8 cellular contexts compared by ENCODE assay signal in genomic region chr10:88880287-88881094, GRCh38. TPM values are rescaled to one million over a fixed set of nuclear protein-coding genes. Genes with fewer than 3 reads are reported as not detected.
DNase-seq lines count a peak whose midpoint lies in the region; ATAC-seq and TF ChIP-seq lines count a peak whose summit lies in the region.

No MANE protein-coding gene starts in this region.

- H3K4me3 ChIP-seq in Peyer's patch (peak overlapping the region; percentile 59 to 93 (median 82)), fibroblast of pulmonary artery (replicated peaks; ENCODE audit: low read depth, low read length) (peak overlapping the region; percentile 74)

- no peaks in the 10 kb centered on the region for H3K36me3 ChIP-seq in Peyer's patch

- H3K4me1 Mint-ChIP-seq in nephron, result peaks cover 24% of the 10 kb centered on the region

- no peaks in the 10 kb centered on the region for H3K9me3 ChIP-seq in Peyer's patch

- DNase-seq in DMS 273 treated with DMSO at 0.1 percent for 48 hours (lab: John Stamatoyannopoulos, UW) (peak; percentile 41), HPDE6-E6E7 (ENCODE audit: extremely low spot score) (peak; percentile 64), Peyer's patch (peak; percentile 84 to 94 (median 90)), fibroblast of pulmonary artery (ENCODE audit: low read depth) (peak; percentile 84)
- DNase-seq in activated T-helper 9 cell treated with anti-CD3 and anti-CD28 coated beads, Interleukin-2, amount 50 U/mL, for 16 hours (ENCODE audit: low read depth), result peak; percentile 52
- peak; percentile 78 for DNase-seq in stimulated activated naive CD8-positive, alpha-beta T cell treated with anti-CD3 and anti-CD28 coated beads, Interleukin-15, Interleukin-2, amounts not matched to agents 100 U/mL and 50 U/mL, for 24 hours

- H3K27me3 ChIP-seq in Peyer's patch, result no peaks in the 10 kb centered on the region

- H3K4me1 ChIP-seq in Peyer's patch, result peaks cover 0 to 30% (median 13%) of the 10 kb centered on the region in 4 donors

- H3K9me3 Mint-ChIP-seq in nephron, result no peaks in the 10 kb centered on the region

- peak; percentile 70 to 75 for TF ChIP-seq POLR2A in Peyer's patch (IDR thresholded peaks at IDR 0.05)

- H3K27ac Mint-ChIP-seq in nephron, result peak overlapping the region in 2 of 3 experiments; percentile 81 to 88

- H3K27me3 Mint-ChIP-seq in nephron (ENCODE audit: low read depth), result peaks cover 25% of the 10 kb centered on the region

- TF ChIP-seq CTCF in Peyer's patch (IDR thresholded peaks at IDR 0.05), result peak in 4 of 6 experiments; percentile 4 to 37 (median 20)
- peak; percentile 18 for TF ChIP-seq CTCF in fibroblast of pulmonary artery (IDR thresholded peaks at IDR 0.05; ENCODE audit: low read length, missing control alignments)
- no peak for TF ChIP-seq CTCF in nephron (IDR thresholded peaks at IDR 0.05; ENCODE audit: unreplicated experiment in 3 of 3)

- H3K4me3 Mint-ChIP-seq in nephron, result peak overlapping the region; percentile 94 to 95 (median 94)

- ATAC-seq in GM19468 (IDR thresholded peaks at IDR 0.05; ENCODE audit: extremely low read depth, unreplicated experiment), result peak; percentile 53
- peak; percentile 84 for ATAC-seq in stimulated activated naive CD8-positive, alpha-beta T cell treated with anti-CD3 and anti-CD28 coated beads, Interleukin-15, Interleukin-2, amounts not matched to agents 100 U/mL and 50 U/mL, for 24 hours

- no peaks in the 10 kb centered on the region for H3K36me3 Mint-ChIP-seq in nephron (ENCODE audit: low read depth)

- H3K27ac ChIP-seq in Peyer's patch, result peak overlapping the region; percentile 95 to 99 (median 96)

RNA-seq across cellular contexts. Expression of gene STAMBPL1, which starts 0.4 kb away (rescaled TPM):
- total RNA-seq in Peyer's patch, result 100 to 1,000 TPM in 1 of 4 donors, 10 to 100 TPM in 3; 54.6 to 116 (median 84.6) TPM

RNA-seq across cellular contexts. Expression of gene ANKRD22, which starts 28.8 kb away (rescaled TPM):
- 1 to 10 TPM in 2 of 4 donors, under 1 TPM in 1, not detected in 1; 0.70 to 1.5 (median 1.1) TPM for total RNA-seq in Peyer's patch

Comparison
In these comparisons a context has a peak if more than half of its experiments do, and no peak if none do; other contexts are left out.
1. Peak in every context shown above with its lines: DNase-seq, ATAC-seq, H3K4me3 ChIP-seq and H3K27ac ChIP-seq.
2. CTCF ChIP-seq: peak in Peyer's patch (4 of 6) and fibroblast of pulmonary artery (single experiment); none in nephron (0 of 3).